In the genomic region with DNA sequence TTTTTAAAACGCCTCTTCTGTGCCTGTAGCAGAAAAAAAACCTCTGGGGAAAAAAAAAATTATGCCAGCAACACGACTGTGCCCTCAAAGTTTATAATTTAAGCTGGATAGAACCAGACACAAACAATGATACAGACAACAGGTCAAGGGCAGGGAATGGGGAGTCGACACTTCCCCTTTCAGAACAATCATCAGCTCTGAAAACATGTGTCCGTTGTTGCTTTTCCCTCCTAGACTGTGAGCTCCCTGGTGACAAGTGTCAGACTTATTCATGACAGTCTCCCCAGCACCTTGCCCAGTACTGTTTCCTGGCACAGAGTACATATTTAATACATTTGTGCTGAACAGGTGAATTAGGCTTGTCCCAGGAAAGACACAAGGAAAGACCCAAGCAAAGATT, we compare ENCODE assay signal across 24 cellular contexts.
"Had no signal": no experiment of that assay in that cellular context is flagged by ENCODE, and none has a peak within 500 bp of the region (broad histone marks: within the 10 kb centered on the region; RNA-seq: fewer than 3 reads in every experiment).

No MANE protein-coding gene starts in this region.

- FAIRE-seq: bronchial epithelial cell, kidney had no signal

- H3K79me2 ChIP-seq: hepatocyte had no signal

- H3K4me1 ChIP-seq: colonic mucosa, gastrocnemius medialis, transverse colon had no signal

- DNase-seq: activated CD4-positive, alpha-beta T cell treated with anti-CD3 and anti-CD28 coated beads for 1 hour; activated CD4-positive, alpha-beta T cell treated with anti-CD3 and anti-CD28 coated beads, Interleukin-2, amount 50 U/mL, for 1 hour; activated CD8-positive, alpha-beta T cell treated with anti-CD3 and anti-CD28 coated beads for 36 hours; activated naive CD8-positive, alpha-beta T cell treated with anti-CD3 and anti-CD28 coated beads, Interleukin-2, amount 50 U/mL, for 24 hours; activated T-cell treated with anti-CD3 and anti-CD28 coated beads, Interleukin-2, amount 50 U/mL, for 4 hours; colonic mucosa; dorsolateral prefrontal cortex; effector memory CD4-positive, alpha-beta T cell; gastrocnemius medialis; kidney; left colon; mammary epithelial cell; posterior cingulate gyrus; right cardiac atrium; stimulated activated CD4-positive, alpha-beta T cell treated with anti-CD3 and anti-CD28 coated beads, Interleukin-15, amount 100 ng/mL, for 24 hours; stimulated activated naive CD4-positive, alpha-beta T cell; transverse colon had no signal

- H3K36me3 ChIP-seq: colonic mucosa, gastrocnemius medialis, suprapubic skin, transverse colon had no signal

- H3K27me3 ChIP-seq: colonic mucosa, hepatocyte, suprapubic skin, transverse colon had no signal

- H3K27ac Mint-ChIP-seq: activated CD8-positive, alpha-beta T cell treated with anti-CD3 and anti-CD28 coated beads for 36 hours; activated naive CD4-positive, alpha-beta T cell treated with anti-CD3 and anti-CD28 coated beads, Interleukin-2, amount 50 U/mL, for 24 hours; activated naive CD8-positive, alpha-beta T cell treated with anti-CD3 and anti-CD28 coated beads, Interleukin-2, amount 50 U/mL, for 24 hours; activated T-helper 17 cell treated with anti-CD3 and anti-CD28 coated beads, Interleukin-2, amount 50 U/mL, for 72 hours; nephron; WTC11 had no signal

- H3K27ac ChIP-seq: colonic mucosa, dorsolateral prefrontal cortex, gastrocnemius medialis, hepatocyte, suprapubic skin, transverse colon had no signal

- H3K4me3 ChIP-seq: colonic mucosa, dorsolateral prefrontal cortex, gastrocnemius medialis, hepatocyte, suprapubic skin, transverse colon had no signal

- ATAC-seq: activated CD8-positive, alpha-beta T cell treated with anti-CD3 and anti-CD28 coated beads for 36 hours; activated naive CD8-positive, alpha-beta T cell treated with anti-CD3 and anti-CD28 coated beads, Interleukin-2, amount 50 U/mL, for 24 hours; activated T-cell treated with anti-CD3 and anti-CD28 coated beads, Interleukin-2, amount 50 U/mL, for 4 hours; activated T-helper 17 cell treated with anti-CD3 and anti-CD28 coated beads, Interleukin-2, amount 50 U/mL, for 72 hours; gastrocnemius medialis; left colon; right cardiac atrium; WTC11 had no signal

- H3K4me2 ChIP-seq: hepatocyte had no signal

- H3K27me3 Mint-ChIP-seq: activated naive CD8-positive, alpha-beta T cell treated with anti-CD3 and anti-CD28 coated beads, Interleukin-2, amount 50 U/mL, for 24 hours had no signal

- H3K9me3 Mint-ChIP-seq: activated CD8-positive, alpha-beta T cell treated with anti-CD3 and anti-CD28 coated beads for 36 hours; activated naive CD4-positive, alpha-beta T cell treated with anti-CD3 and anti-CD28 coated beads, Interleukin-2, amount 50 U/mL, for 24 hours; activated naive CD8-positive, alpha-beta T cell treated with anti-CD3 and anti-CD28 coated beads, Interleukin-2, amount 50 U/mL, for 24 hours; nephron had no signal

- H3K4me1 Mint-ChIP-seq: activated naive CD4-positive, alpha-beta T cell treated with anti-CD3 and anti-CD28 coated beads, Interleukin-2, amount 50 U/mL, for 24 hours; activated naive CD8-positive, alpha-beta T cell treated with anti-CD3 and anti-CD28 coated beads, Interleukin-2, amount 50 U/mL, for 24 hours; activated T-helper 17 cell treated with anti-CD3 and anti-CD28 coated beads, Interleukin-2, amount 50 U/mL, for 72 hours had no signal

- H3K4me3 Mint-ChIP-seq: activated CD8-positive, alpha-beta T cell treated with anti-CD3 and anti-CD28 coated beads for 36 hours; activated naive CD4-positive, alpha-beta T cell treated with anti-CD3 and anti-CD28 coated beads, Interleukin-2, amount 50 U/mL, for 24 hours; activated naive CD8-positive, alpha-beta T cell treated with anti-CD3 and anti-CD28 coated beads, Interleukin-2, amount 50 U/mL, for 24 hours; activated T-cell treated with anti-CD3 and anti-CD28 coated beads, Interleukin-2, amount 50 U/mL, for 4 hours; activated T-helper 17 cell treated with anti-CD3 and anti-CD28 coated beads, Interleukin-2, amount 50 U/mL, for 72 hours; nephron; WTC11 had no signal

- H3K36me3 Mint-ChIP-seq: activated naive CD4-positive, alpha-beta T cell treated with anti-CD3 and anti-CD28 coated beads, Interleukin-2, amount 50 U/mL, for 24 hours; WTC11 had no signal
